21 cellular contexts compared by ENCODE assay signal in genomic region chr9:83936523-83936922, GRCh38.
"Had no signal": no experiment of that assay in that cellular context is flagged by ENCODE, and none has a peak within 500 bp of the region (broad histone marks: within the 10 kb centered on the region; RNA-seq: fewer than 3 reads in every experiment).

No MANE protein-coding gene starts in this region.

- H3K4me1 ChIP-seq: tibial artery had no signal

- H3K27me3 ChIP-seq: adrenal gland, tibial artery had no signal

- H3K4me3 Mint-ChIP-seq: activated CD4-positive, alpha-beta T cell treated with anti-CD3 and anti-CD28 coated beads for 36 hours; activated T-helper 1 cell treated with anti-CD3 and anti-CD28 coated beads, Interleukin-12 subunit alpha, Interleukin-12 subunit beta, Interleukin-2, Interleukin-4 antibody, amounts not matched to agents 30 ng/mL and 10 ng/mL and 1 ng/mL, durations not matched to agents 14 hours and 24 hours and 36 hours; effector memory CD8-positive, alpha-beta T cell; nephron; WTC11 had no signal

- FAIRE-seq: keratinocyte had no signal

- H3K27ac ChIP-seq: adrenal gland, tibial artery had no signal

- H3K9me3 ChIP-seq: adrenal gland, tibial artery had no signal

- H3K36me3 Mint-ChIP-seq: WTC11 had no signal

- H3K27me3 Mint-ChIP-seq: activated CD4-positive, alpha-beta T cell treated with anti-CD3 and anti-CD28 coated beads for 36 hours; effector memory CD8-positive, alpha-beta T cell had no signal

- DNase-seq: activated CD4-positive, alpha-beta T cell treated with anti-CD3 and anti-CD28 coated beads for 36 hours; activated CD4-positive, alpha-beta T cell treated with anti-CD3 and anti-CD28 coated beads, Interleukin-2, amount 50 U/mL, for 48 hours; activated gamma-delta T cell treated with Interleukin-2 at 50 U/mL for 16 hours; activated T-cell treated with anti-CD3 and anti-CD28 coated beads for 4 hours; adrenal gland; effector memory CD8-positive, alpha-beta T cell; foreskin melanocyte; glutamatergic neuron; hippocampal formation; occipital lobe; posterior cingulate gyrus; stimulated activated CD4-positive, alpha-beta T cell treated with anti-CD3 and anti-CD28 coated beads, Interleukin-2, amount 100 ng/mL, for 24 hours; stimulated activated naive CD8-positive, alpha-beta T cell treated with anti-CD3 and anti-CD28 coated beads, Interleukin-15, Interleukin-2, amounts not matched to agents 100 U/mL and 50 U/mL, for 24 hours; substantia nigra; tibial artery had no signal

- H3K9me3 Mint-ChIP-seq: activated naive CD4-positive, alpha-beta T cell treated with anti-CD3 and anti-CD28 coated beads, Interleukin-2, amount 50 U/mL, for 72 hours; activated T-helper 1 cell treated with anti-CD3 and anti-CD28 coated beads, Interleukin-12 subunit alpha, Interleukin-12 subunit beta, Interleukin-2, Interleukin-4 antibody, amounts not matched to agents 30 ng/mL and 10 ng/mL and 1 ng/mL, durations not matched to agents 14 hours and 24 hours and 36 hours; effector memory CD8-positive, alpha-beta T cell; nephron; WTC11 had no signal

- H3K4me3 ChIP-seq: adrenal gland, lung, tibial artery had no signal

- H3K27ac Mint-ChIP-seq: activated CD4-positive, alpha-beta T cell treated with anti-CD3 and anti-CD28 coated beads for 36 hours; activated naive CD4-positive, alpha-beta T cell treated with anti-CD3 and anti-CD28 coated beads, Interleukin-2, amount 50 U/mL, for 72 hours; activated T-helper 1 cell treated with anti-CD3 and anti-CD28 coated beads, Interleukin-12 subunit alpha, Interleukin-12 subunit beta, Interleukin-2, Interleukin-4 antibody, amounts not matched to agents 30 ng/mL and 10 ng/mL and 1 ng/mL, durations not matched to agents 14 hours and 24 hours and 36 hours; effector memory CD8-positive, alpha-beta T cell; nephron; WTC11 had no signal
